10 cellular contexts compared by ENCODE assay signal in the genomic region with DNA sequence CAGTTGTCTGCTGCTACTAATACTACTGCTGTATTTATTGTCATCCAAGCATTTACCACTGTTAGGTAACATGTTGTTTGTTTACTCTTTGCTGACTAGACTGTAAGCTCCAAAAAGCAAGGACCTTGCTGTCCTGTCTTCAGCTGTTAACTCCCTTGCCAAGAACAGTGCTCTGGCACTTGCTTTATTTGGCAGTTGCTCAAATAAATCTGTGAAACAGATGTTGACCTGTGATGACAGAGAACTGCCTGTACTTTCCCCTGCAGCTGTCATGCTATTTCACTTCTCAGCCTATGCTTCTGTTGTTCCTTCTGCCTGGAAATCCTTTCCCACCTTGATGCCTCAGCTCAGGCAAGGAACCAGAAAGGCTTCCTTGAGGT.
DNase-seq lines count a peak whose midpoint lies in the region; ATAC-seq and TF ChIP-seq lines count a peak whose summit lies in the region.
"Had no signal": no experiment of that assay in that cellular context is flagged by ENCODE, and none has a peak within 500 bp of the region (broad histone marks: within the 10 kb centered on the region; RNA-seq: fewer than 3 reads in every experiment).

No MANE protein-coding gene starts in this region.

- TF ChIP-seq CTCF in foreskin keratinocyte (conservative IDR thresholded peaks at IDR 0.05) (no peak), uterus (IDR thresholded peaks at IDR 0.05) (no peak), CD14-positive monocyte (IDR thresholded peaks at IDR 0.05) (no peak), ovary (IDR thresholded peaks at IDR 0.05) (no peak)

- H3K27ac ChIP-seq in foreskin keratinocyte (no peak overlapping the region), uterus (peak overlapping the region in 1 of 2 donors; percentile 52), ovary (no peak overlapping the region)
- H3K27ac ChIP-seq: PC-9, tibial artery had no signal

- H3K4me1 ChIP-seq in foreskin keratinocyte (peaks cover 5% of the 10 kb centered on the region), uterus (peaks cover 0 to 3% of the 10 kb centered on the region in 2 donors), ovary (ENCODE audit: insufficient read depth) (no peaks in the 10 kb centered on the region)

- ATAC-seq in foreskin keratinocyte = peak; percentile 78
- ATAC-seq in HG03520 (IDR thresholded peaks at IDR 0.05; ENCODE audit: unreplicated experiment) = no peak

- peak overlapping the region in 3 of 7 donors; percentile 48 to 69 (median 54) for H3K27ac Mint-ChIP-seq in CD14-positive monocyte

- H3K9me3 ChIP-seq in uterus (no peaks in the 10 kb centered on the region), ovary (no peaks in the 10 kb centered on the region)
- H3K9me3 ChIP-seq: tibial artery had no signal

- H3K27me3 Mint-ChIP-seq in CD14-positive monocyte (ENCODE audit: low read depth in 3 of 3) = peaks cover 0 to 1% (median 0%) of the 10 kb centered on the region in 3 donors

- H3K36me3 Mint-ChIP-seq in CD14-positive monocyte = peaks cover 33 to 46% of the 10 kb centered on the region in 2 donors

- H3K27me3 ChIP-seq in foreskin keratinocyte (no peaks in the 10 kb centered on the region), uterus (no peaks in the 10 kb centered on the region), ovary (no peaks in the 10 kb centered on the region)
- H3K27me3 ChIP-seq: tibial artery had no signal

- no peaks in the 10 kb centered on the region for H3K36me3 ChIP-seq in uterus
- no peaks in the 10 kb centered on the region for H3K36me3 ChIP-seq in ovary

- TF ChIP-seq POLR2A in uterus (IDR thresholded peaks at IDR 0.05) (no peak), ovary (IDR thresholded peaks at IDR 0.05) (no peak)

- intact Hi-C loops in uterus (cut with DNase I; ENCODE audit: low total_unique reads) (no loop called here), CD14-positive monocyte (cut with micrococcal nuclease) (no loop called here), ovary (cut with DNase I) (no loop called here)

- no peak for TF ChIP-seq EP300 in ovary (IDR thresholded peaks at IDR 0.05)

- DNase-seq in NCI-H345 (lab: John Stamatoyannopoulos, UW) = peak; percentile 14
- DNase-seq in NCI-H345 treated with DMSO at 0.1 percent for 48 hours (lab: John Stamatoyannopoulos, UW; ENCODE audit: unreplicated experiment) = no peak
- peak; percentile 85 for DNase-seq in NCI-H524 treated with DMSO at 0.1 percent for 48 hours (lab: John Stamatoyannopoulos, UW)
- DNase-seq in foreskin keratinocyte = no peak
- peak; percentile 26 to 36 for DNase-seq in uterus
- DNase-seq in CD14-positive monocyte (ENCODE audit: low spot score) = no peak
- no peak for DNase-seq in ovary

- H3K4me3 Mint-ChIP-seq in CD14-positive monocyte = no peak overlapping the region

- no peaks in the 10 kb centered on the region for H3K4me1 Mint-ChIP-seq in CD14-positive monocyte

- H3K4me3 ChIP-seq in uterus (no peak overlapping the region), ovary (no peak overlapping the region)
- H3K4me3 ChIP-seq: PC-9, tibial artery had no signal

- H3K9me3 Mint-ChIP-seq in CD14-positive monocyte = peaks cover 0 to 4% (median 3%) of the 10 kb centered on the region in 7 donors

Comparison
In these comparisons a context has a peak if more than half of its experiments do, and no peak if none do; other contexts are left out.
1. DNase-seq: peak in NCI-H345 (single experiment), NCI-H524 treated with DMSO at 0.1 percent for 48 hours (single experiment) and uterus (2 of 2); none in NCI-H345 treated with DMSO at 0.1 percent for 48 hours (single experiment), foreskin keratinocyte (0 of 2), CD14-positive monocyte (single experiment) and ovary (0 of 5).